20 cellular contexts compared by ENCODE assay signal in the genomic region with DNA sequence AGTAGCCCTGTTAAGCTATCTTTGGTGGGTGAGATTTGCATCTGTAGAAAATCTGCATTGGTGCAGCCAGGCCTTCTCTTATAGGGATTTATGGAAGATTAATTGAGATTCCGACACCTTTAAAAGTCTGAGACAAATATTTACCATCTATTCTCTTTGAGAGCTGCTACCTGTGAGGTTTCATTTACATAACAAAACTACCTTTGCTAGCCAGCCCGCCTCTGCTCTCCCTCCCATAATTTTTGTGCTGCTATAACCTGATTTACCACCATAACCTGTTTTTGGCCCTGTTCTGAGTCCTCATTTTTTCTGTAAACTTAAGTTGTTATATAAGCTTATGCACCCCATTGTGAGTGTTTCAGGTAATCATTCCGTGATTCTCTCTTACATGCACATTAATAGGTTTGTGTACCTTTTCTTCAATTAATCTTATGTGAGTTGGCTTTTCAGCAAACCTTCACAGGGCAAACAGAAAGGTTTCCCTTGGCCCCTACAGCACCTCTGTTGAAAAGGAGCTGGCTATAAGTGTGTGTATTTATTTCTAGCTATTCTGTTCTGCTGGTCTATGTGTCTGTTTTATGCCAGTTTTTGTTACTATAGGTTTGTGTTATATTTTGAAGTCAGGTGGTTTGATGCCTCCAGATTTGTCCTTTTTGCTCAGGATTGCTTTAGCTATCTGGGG.
DNase-seq lines count a peak whose midpoint lies in the region; ATAC-seq and TF ChIP-seq lines count a peak whose summit lies in the region.
"Had no signal": no experiment of that assay in that cellular context is flagged by ENCODE, and none has a peak within 500 bp of the region (broad histone marks: within the 10 kb centered on the region; RNA-seq: fewer than 3 reads in every experiment).

No MANE protein-coding gene starts in this region.

- H3K27ac ChIP-seq in brain microvascular endothelial cell (no peak overlapping the region), MM.1S (ENCODE audit: low read length) (no peak overlapping the region)
- H3K27ac ChIP-seq: A549 had no signal

- H3K36me3 ChIP-seq in H7 (replicated peaks; ENCODE audit: control insufficient read depth, insufficient read depth, low read length) (no peaks in the 10 kb centered on the region), brain microvascular endothelial cell (replicated peaks) (no peaks in the 10 kb centered on the region), MM.1S (replicated peaks; ENCODE audit: insufficient read depth, low read length) (no peaks in the 10 kb centered on the region)

- no peaks in the 10 kb centered on the region for H3K4me1 ChIP-seq in MM.1S (ENCODE audit: low read length)
- H3K4me1 ChIP-seq: A549 had no signal

- peak; percentile 21 for DNase-seq in COR-L47 (lab: John Stamatoyannopoulos, UW)
- DNase-seq in H7: peak; percentile 0
- peak; percentile 17 for DNase-seq in NCI-H2081 treated with DMSO at 0.1 percent for 48 hours (lab: John Stamatoyannopoulos, UW)
- peak; percentile 6 for DNase-seq in epithelial cell of esophagus (ENCODE audit: low read depth)
- DNase-seq in brain microvascular endothelial cell: no peak
- no peak for DNase-seq in MM.1S
- no peak for DNase-seq in stimulated activated CD4-positive, alpha-beta T cell treated with anti-CD3 and anti-CD28 coated beads, Interleukin-4, amount 100 ng/mL, for 4 hours
- DNase-seq: DMS79, GOT3, KBM-7, NCI-H1092 treated with DMSO at 0.1 percent for 48 hours, NCI-H1694, NCI-H2227 treated with DMSO at 0.1 percent for 48 hours, NCI-H524, PC-3, RPMI8226, SHP77, T-helper 2 cell had no signal

- H3K4me2 ChIP-seq in MM.1S (ENCODE audit: low read depth, low read length): no peak overlapping the region
- H3K4me2 ChIP-seq: A549 had no signal

- no peak overlapping the region for H3K9ac ChIP-seq in MM.1S (ENCODE audit: low read length)

- H3K9me3 ChIP-seq in MM.1S (replicated peaks; ENCODE audit: insufficient read depth, low read length): no peaks in the 10 kb centered on the region
- H3K9me3 ChIP-seq: A549 had no signal

- no peaks in the 10 kb centered on the region; the same call in 1 of the 2 replicates for H3K9me2 ChIP-seq in MM.1S (replicated peaks; ENCODE audit: insufficient read depth, low read length)

- H3K4me3 ChIP-seq in H7 (ENCODE audit: insufficient read depth, low read depth, low read length): no peak overlapping the region
- no peak overlapping the region for H3K4me3 ChIP-seq in epithelial cell of esophagus (ENCODE audit: low read length)
- no peak overlapping the region for H3K4me3 ChIP-seq in brain microvascular endothelial cell (ENCODE audit: low read depth, low read length)
- no peak overlapping the region for H3K4me3 ChIP-seq in MM.1S (ENCODE audit: low read length)
- H3K4me3 ChIP-seq: A549 had no signal

- in situ Hi-C loops in brain microvascular endothelial cell (cut with HindIII; ENCODE audit: low pct_ligation_motif_present, low sequenced_read_pairs): no loop called here

- H4K20me1 ChIP-seq in MM.1S (ENCODE audit: insufficient read depth, low read length): no peaks in the 10 kb centered on the region

- H3K79me2 ChIP-seq in MM.1S (ENCODE audit: low read length): no peaks in the 10 kb centered on the region

- TF ChIP-seq CTCF in epithelial cell of esophagus (IDR thresholded peaks at IDR 0.05; ENCODE audit: insufficient read depth, low read depth, low read length, missing control alignments) (no peak), brain microvascular endothelial cell (IDR thresholded peaks at IDR 0.05; ENCODE audit: low read depth, low read length, missing control alignments) (no peak), MM.1S (IDR thresholded peaks at IDR 0.05; ENCODE audit: low read length) (no peak)

- no peaks in the 10 kb centered on the region for H3K27me3 ChIP-seq in H7 (ENCODE audit: control insufficient read depth, insufficient read depth, low read length)
- H3K27me3 ChIP-seq in brain microvascular endothelial cell (replicated peaks): no peaks in the 10 kb centered on the region
- H3K27me3 ChIP-seq in MM.1S (replicated peaks; ENCODE audit: insufficient read depth, low read length): no peaks in the 10 kb centered on the region

- H2AFZ ChIP-seq in MM.1S (ENCODE audit: low read length): no peak overlapping the region

- no peaks in the 10 kb centered on the region for H3F3A ChIP-seq in MM.1S (ENCODE audit: insufficient read depth, low read length)

- no peak for ATAC-seq in HG03378 (IDR thresholded peaks at IDR 0.05; ENCODE audit: unreplicated experiment)
- ATAC-seq: A549, PC-3 had no signal

Comparison
In these comparisons a context has a peak if more than half of its experiments do, and no peak if none do; other contexts are left out.
1. DNase-seq: peak in COR-L47 (single experiment), H7 (single experiment), NCI-H2081 treated with DMSO at 0.1 percent for 48 hours (single experiment) and epithelial cell of esophagus (single experiment); none in brain microvascular endothelial cell (single experiment), MM.1S (single experiment) and stimulated activated CD4-positive, alpha-beta T cell treated with anti-CD3 and anti-CD28 coated beads, Interleukin-4, amount 100 ng/mL, for 4 hours (0 of 2).